Comparison of ENCODE assay signal across 8 cellular contexts in genomic region chr2:135797497-135798274, GRCh38. TPM values are rescaled to one million over a fixed set of nuclear protein-coding genes. Genes with fewer than 3 reads are reported as not detected.
A peak's percentile ranks its signal among the peaks of the same experiment; 100 is the strongest.
DNase-seq lines count a peak whose midpoint lies in the region; ATAC-seq and TF ChIP-seq lines count a peak whose summit lies in the region.

No MANE protein-coding gene starts in this region.

- peaks cover 0 to 17% (median 2%) of the 10 kb centered on the region in 12 donors for H3K9me3 ChIP-seq in heart left ventricle

- H3K27me3 Mint-ChIP-seq in T-cell = no peaks in the 10 kb centered on the region

- H3K4me1 ChIP-seq in heart left ventricle = peaks cover 0 to 11% (median 0%) of the 10 kb centered on the region in 12 donors

- no peaks in the 10 kb centered on the region for H3K36me3 ChIP-seq in heart left ventricle

- H3K27me3 ChIP-seq in heart left ventricle = no peaks in the 10 kb centered on the region

- CTCF ChIA-PET in T-cell (lab: Charles Lee) = interaction anchor here (0.7 to 2.2 kb wide), 17 partner anchors 8 to 809 kb away, joined by 3 to 10 read pairs (median 4); partner anchors contain the start of genes R3HDM1 (in 1 of the 2) and ZRANB3 (in 1 of the 2)

- no peak overlapping the region for H3K4me3 Mint-ChIP-seq in T-cell

- ATAC-seq in HG02623 (IDR thresholded peaks at IDR 0.05; ENCODE audit: unreplicated experiment) = peak; percentile 79
- ATAC-seq in T-cell (replicated peaks in 1 of 4) = peak; percentile 77 to 89 (median 86)
- ATAC-seq in heart left ventricle = peak; percentile 48 to 85 (median 82)

- TF ChIP-seq POLR2A in heart left ventricle (IDR thresholded peaks at IDR 0.05) = no peak

- POLR2A ChIA-PET in T-cell (lab: Charles Lee) = interaction anchor here in 1 of 2 donors (0.6 kb wide), 2 partner anchors 57 to 108 kb away, joined by 3 read pairs; no protein-coding TSS in a partner anchor

- TF ChIP-seq CTCF in GM12864 (IDR thresholded peaks at IDR 0.05; ENCODE audit: low read depth, low read length, missing control alignments) (peak; percentile 95), heart left ventricle (IDR thresholded peaks at IDR 0.05) (peak; percentile 70 to 93 (median 88)), retinal pigment epithelial cell (conservative IDR thresholded peaks at IDR 0.05; ENCODE audit: low read depth, low read length) (peak; percentile 98)

- H3K4me1 Mint-ChIP-seq in T-cell = peaks cover 9 to 23% (median 14%) of the 10 kb centered on the region in 3 donors

- no peak overlapping the region for H3K27ac Mint-ChIP-seq in T-cell

- H3K27ac ChIP-seq in heart left ventricle = peak overlapping the region in 1 of 12 donors; percentile 25

- intact Hi-C loops in heart left ventricle (cut with DNase I) = loop anchor here in 2 of 10 donors (5.0 to 10.0 kb wide), 2 partner anchors 795 to 803 kb away; no protein-coding TSS in a partner anchor

- 25 to 40% (median 35%) methylated on average over 22 of the region's 22 CpGs for WGBS in heart left ventricle, 4 donors

- H3K36me3 Mint-ChIP-seq in T-cell = no peaks in the 10 kb centered on the region

- H3K9me3 Mint-ChIP-seq in T-cell = peaks cover 4 to 10% (median 9%) of the 10 kb centered on the region in 3 donors

- no peak overlapping the region for H3K4me3 ChIP-seq in GM12864 (ENCODE audit: low read depth, low read length)
- H3K4me3 ChIP-seq in heart left ventricle = no peak overlapping the region
- H3K4me3 ChIP-seq in retinal pigment epithelial cell (ENCODE audit: low read length) = no peak overlapping the region

- DNase-seq in GM12864 (ENCODE audit: low read depth) (peak; percentile 35), NCI-H1105 treated with DMSO at 0.1 percent for 48 hours (lab: John Stamatoyannopoulos, UW) (peak; percentile 28), T-cell (peak; percentile 56 to 79 (median 71)), heart left ventricle (peak; percentile 63 to 78 (median 74)), retinal pigment epithelial cell (ENCODE audit: low read depth) (no peak), mesenteric fat pad (ENCODE audit: low spot score) (no peak)
- DNase-seq in activated naive CD8-positive, alpha-beta T cell treated with anti-CD3 and anti-CD28 coated beads, Interleukin-2, amount 50 U/mL, for 16 hours (ENCODE audit: low read depth, low spot score) = peak; percentile 61

RNA-seq across cellular contexts. Expression of gene LCT, which starts 39.3 kb away (rescaled TPM):
- total RNA-seq in T-cell (under 1 TPM; 0.03 to 0.26 (median 0.10) TPM), heart left ventricle (under 1 TPM in 1 of 9 donors, not detected in 8; 0.06 TPM), mesenteric fat pad (0.77 TPM)
- not detected for polyA plus RNA-seq in heart left ventricle

RNA-seq across cellular contexts. Expression of gene UBXN4, which starts 56.0 kb away (rescaled TPM):
- total RNA-seq in T-cell (100 to 1,000 TPM in 4 of 5 donors, 10 to 100 TPM in 1; 96.6 to 140 (median 121) TPM), heart left ventricle (10 to 100 TPM; 30.9 to 90.5 (median 57.0) TPM), mesenteric fat pad (98.3 TPM)
- polyA plus RNA-seq in heart left ventricle = 10 to 100 TPM; 28.2 to 43.3 TPM

Comparison
In these comparisons a context has a peak if more than half of its experiments do, and no peak if none do; other contexts are left out.
1. DNase-seq: peak in GM12864 (single experiment), NCI-H1105 treated with DMSO at 0.1 percent for 48 hours (single experiment), T-cell (34 of 34), activated naive CD8-positive, alpha-beta T cell treated with anti-CD3 and anti-CD28 coated beads, Interleukin-2, amount 50 U/mL, for 16 hours (single experiment) and heart left ventricle (5 of 5); none in retinal pigment epithelial cell (single experiment) and mesenteric fat pad (single experiment).
2. Peak in every context shown above with its lines, with median percentiles within 50 percentile points of each other: CTCF ChIP-seq and ATAC-seq.